ENCODE assay signal across 16 cellular contexts in genomic region chr5:113225259-113225658, GRCh38.
DNase-seq lines count a peak whose midpoint lies in the region; ATAC-seq, FAIRE-seq and TF ChIP-seq lines count a peak whose summit lies in the region.
"Had no signal": no experiment of that assay in that cellular context is flagged by ENCODE, and none has a peak within 500 bp of the region (broad histone marks: within the 10 kb centered on the region; RNA-seq: fewer than 3 reads in every experiment).

No MANE protein-coding gene starts in this region.

- H3K4me1 Mint-ChIP-seq in astrocyte (ENCODE audit: low read depth, unreplicated experiment) = peaks cover 46% of the 10 kb centered on the region
- peaks cover 52% of the 10 kb centered on the region for H3K4me1 Mint-ChIP-seq in nephron progenitor cell
- H3K4me1 Mint-ChIP-seq: B cell had no signal

- no peak overlapping the region for H2AFZ ChIP-seq in astrocyte (ENCODE audit: low read depth, low read length)

- H3K27me3 Mint-ChIP-seq in astrocyte (ENCODE audit: low read depth, unreplicated experiment) (no peaks in the 10 kb centered on the region), nephron progenitor cell (ENCODE audit: low read depth, poor library complexity) (no peaks in the 10 kb centered on the region)

- 78% methylated on average over 2 of the region's 2 CpGs for WGBS in right cardiac atrium
- 85 to 93% (median 88%) methylated on average over 2 of the region's 2 CpGs for WGBS in ovary, 3 donors

- H3K4me3 ChIP-seq in left ventricle myocardium inferior = no peak overlapping the region
- no peak overlapping the region for H3K4me3 ChIP-seq in right cardiac atrium (ENCODE audit: low read length)
- H3K4me3 ChIP-seq in astrocyte (ENCODE audit: insufficient read depth, low read depth, low read length) = no peak overlapping the region
- no peak overlapping the region for H3K4me3 ChIP-seq in ovary
- H3K4me3 ChIP-seq: BLaER1 treated with 17β-estradiol and CSF1 and Interleukin-3, amounts not matched to agents 10 nM and 100 nM had no signal

- intact Hi-C loops in left ventricle myocardium inferior (cut with micrococcal nuclease) = no loop called here
- intact Hi-C loops in right cardiac atrium (cut with DNase I) = no loop called here
- intact Hi-C loops in ovary (cut with DNase I) = no loop called here

- H3K9me3 ChIP-seq in left ventricle myocardium inferior (replicated peaks) = peaks cover 4% of the 10 kb centered on the region
- no peaks in the 10 kb centered on the region for H3K9me3 ChIP-seq in right cardiac atrium (ENCODE audit: control insufficient read depth, low read length)
- H3K9me3 ChIP-seq in astrocyte (ENCODE audit: insufficient read depth, low read depth, low read length) = no peaks in the 10 kb centered on the region
- H3K9me3 ChIP-seq in ovary = no peaks in the 10 kb centered on the region
- H3K9me3 ChIP-seq: BLaER1 treated with 17β-estradiol and CSF1 and Interleukin-3, amounts not matched to agents 10 nM and 100 nM had no signal

- no peak for DNase-seq in left ventricle myocardium inferior
- DNase-seq in right cardiac atrium = no peak
- no peak for DNase-seq in astrocyte (ENCODE audit: low read depth)
- no peak for DNase-seq in nephron progenitor cell
- DNase-seq in ovary = no peak
- DNase-seq in activated CD4-positive, CD25-positive, alpha-beta regulatory T cell treated with anti-CD3 and anti-CD28 coated beads, Interleukin-2, amount 50 U/mL, for 72 hours = no peak
- DNase-seq: Calu3; CD8-positive, alpha-beta T cell; DMS79 treated with DMSO at 0.1 percent for 48 hours; GF-D8; GOT3; H7 had no signal

- no peak overlapping the region for H3K4me2 ChIP-seq in astrocyte (ENCODE audit: low read length)
- H3K4me2 ChIP-seq: BLaER1 treated with 17β-estradiol and CSF1 and Interleukin-3, amounts not matched to agents 10 nM and 100 nM had no signal

- no peak for FAIRE-seq in astrocyte (lab: Jason Lieb, UNC)

- H3K36me3 ChIP-seq in left ventricle myocardium inferior (no peaks in the 10 kb centered on the region), astrocyte (ENCODE audit: insufficient read depth, low read length) (no peaks in the 10 kb centered on the region), ovary (no peaks in the 10 kb centered on the region)
- H3K36me3 ChIP-seq: BLaER1 treated with 17β-estradiol and CSF1 and Interleukin-3, amounts not matched to agents 10 nM and 100 nM had no signal

- no peak for TF ChIP-seq EP300 in ovary (IDR thresholded peaks at IDR 0.05)

- ATAC-seq in right cardiac atrium = no peak
- no peak for ATAC-seq in HG03139 (IDR thresholded peaks at IDR 0.05; ENCODE audit: unreplicated experiment)
- ATAC-seq: CD8-positive, alpha-beta T cell; HCT116 had no signal

- H3K79me2 ChIP-seq in astrocyte (ENCODE audit: insufficient read depth, low read length) = peaks cover 12% of the 10 kb centered on the region

- H3K9me3 Mint-ChIP-seq in astrocyte (ENCODE audit: unreplicated experiment) (no peaks in the 10 kb centered on the region), nephron progenitor cell (peaks cover 20% of the 10 kb centered on the region)
- H3K9me3 Mint-ChIP-seq: CD8-positive, alpha-beta T cell had no signal

- H3K4me1 ChIP-seq in left ventricle myocardium inferior (peaks cover 69% of the 10 kb centered on the region), right cardiac atrium (ENCODE audit: control insufficient read depth, insufficient read depth, low read length) (peaks cover 15% of the 10 kb centered on the region), astrocyte (ENCODE audit: insufficient read depth, low read length) (peaks cover 18% of the 10 kb centered on the region), ovary (ENCODE audit: insufficient read depth) (peaks cover 21% of the 10 kb centered on the region)

- H3K9ac ChIP-seq in astrocyte (ENCODE audit: low read length) = no peak overlapping the region
- H3K9ac ChIP-seq: BLaER1 treated with 17β-estradiol and CSF1 and Interleukin-3, amounts not matched to agents 10 nM and 100 nM had no signal

- H4K20me1 ChIP-seq in astrocyte (ENCODE audit: insufficient read depth, low read length) = no peaks in the 10 kb centered on the region
- H4K20me1 ChIP-seq: BLaER1 treated with 17β-estradiol and CSF1 and Interleukin-3, amounts not matched to agents 10 nM and 100 nM had no signal

- TF ChIP-seq CTCF in left ventricle myocardium inferior (IDR thresholded peaks at IDR 0.05; ENCODE audit: borderline replicate concordance) (no peak), astrocyte (IDR thresholded peaks at IDR 0.05; ENCODE audit: insufficient read depth, low read depth, low read length) (no peak), nephron progenitor cell (IDR thresholded peaks at IDR 0.05) (no peak), ovary (IDR thresholded peaks at IDR 0.05) (no peak)

- peaks cover 3% of the 10 kb centered on the region for H3K36me3 Mint-ChIP-seq in astrocyte (ENCODE audit: low read depth, unreplicated experiment)
- H3K36me3 Mint-ChIP-seq in nephron progenitor cell (ENCODE audit: low read depth) = peaks cover 25% of the 10 kb centered on the region
- H3K36me3 Mint-ChIP-seq: CD8-positive, alpha-beta T cell had no signal

- peak overlapping the region; percentile 9 for H3K27ac Mint-ChIP-seq in astrocyte (ENCODE audit: unreplicated experiment)
- peak overlapping the region; percentile 4 for H3K27ac Mint-ChIP-seq in nephron progenitor cell
- H3K27ac Mint-ChIP-seq: B cell; CD8-positive, alpha-beta T cell had no signal

- H3K4me3 Mint-ChIP-seq in astrocyte (ENCODE audit: unreplicated experiment) = no peak overlapping the region
- no peak overlapping the region for H3K4me3 Mint-ChIP-seq in nephron progenitor cell
- H3K4me3 Mint-ChIP-seq: B cell; CD8-positive, alpha-beta T cell had no signal

- H3K27ac ChIP-seq in left ventricle myocardium inferior (replicated peaks) (peak overlapping the region; percentile 74), right cardiac atrium (ENCODE audit: low read length) (no peak overlapping the region), astrocyte (ENCODE audit: low read depth, low read length) (no peak overlapping the region), ovary (no peak overlapping the region)
- H3K27ac ChIP-seq: BLaER1 treated with 17β-estradiol and CSF1 and Interleukin-3, amounts not matched to agents 10 nM and 100 nM had no signal

- H3K27me3 ChIP-seq in left ventricle myocardium inferior (ENCODE audit: low read depth) (no peaks in the 10 kb centered on the region), right cardiac atrium (ENCODE audit: control insufficient read depth, insufficient read depth) (no peaks in the 10 kb centered on the region), astrocyte (ENCODE audit: insufficient read depth, low read length) (no peaks in the 10 kb centered on the region), ovary (no peaks in the 10 kb centered on the region)
- H3K27me3 ChIP-seq: BLaER1 treated with 17β-estradiol and CSF1 and Interleukin-3, amounts not matched to agents 10 nM and 100 nM had no signal

- no peak for TF ChIP-seq POLR2A in ovary (IDR thresholded peaks at IDR 0.05)
